ENCODE assay signal across 8 cellular contexts in the genomic region with DNA sequence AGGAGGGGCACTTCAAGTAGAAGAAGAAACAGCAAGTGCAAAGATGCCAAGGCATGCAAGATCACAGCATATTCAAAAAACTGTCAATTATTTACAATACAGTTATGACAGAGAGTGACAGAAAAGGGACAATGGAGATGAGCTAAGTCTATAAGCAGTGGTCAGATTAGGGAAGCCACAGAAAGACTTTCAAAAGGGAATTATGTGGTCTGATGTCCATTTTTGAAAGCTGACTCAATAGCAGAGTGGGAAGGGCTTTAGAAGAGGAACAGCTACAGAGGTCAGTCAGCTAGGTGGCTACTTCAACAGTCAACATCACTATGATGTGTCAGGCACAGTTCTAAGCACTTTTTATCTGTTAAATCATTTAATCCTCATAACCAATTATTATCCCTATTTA. TPM values are rescaled to one million over a fixed set of nuclear protein-coding genes. Genes with fewer than 3 reads are reported as not detected.
DNase-seq lines count a peak whose midpoint lies in the region; ATAC-seq and TF ChIP-seq lines count a peak whose summit lies in the region.

No MANE protein-coding gene starts in this region.

- H3K27ac ChIP-seq in hepatocyte, result no peak overlapping the region

- no peaks in the 10 kb centered on the region for H3K4me1 ChIP-seq in hepatocyte (ENCODE audit: insufficient read depth)

- no peaks in the 10 kb centered on the region for H3K36me3 ChIP-seq in hepatocyte (replicated peaks; ENCODE audit: insufficient read depth, low read depth)

- H2AFZ ChIP-seq in hepatocyte, result no peak overlapping the region

- H3K27me3 ChIP-seq in hepatocyte, result no peaks in the 10 kb centered on the region

- no peak overlapping the region for H3K4me2 ChIP-seq in hepatocyte

- DNase-seq in Caki2 (ENCODE audit: low read depth), result peak; percentile 77
- DNase-seq in epithelial cell of proximal tubule (ENCODE audit: low read depth), result peak; percentile 15
- DNase-seq in NCI-H446 (lab: John Stamatoyannopoulos, UW), result no peak
- DNase-seq in hepatocyte (ENCODE audit: low spot score), result no peak
- no peak for DNase-seq in germinal center (ENCODE audit: low spot score)
- no peak for DNase-seq in stimulated activated CD8-positive, alpha-beta memory T cell treated with anti-CD3 and anti-CD28 coated beads, Interleukin-4, amount 100 ng/mL, for 48 hours

- no peaks in the 10 kb centered on the region for H3K79me2 ChIP-seq in hepatocyte

- TF ChIP-seq CTCF in epithelial cell of proximal tubule (conservative IDR thresholded peaks at IDR 0.05; ENCODE audit: low read depth, low read length) (no peak), hepatocyte (IDR thresholded peaks at IDR 0.05; ENCODE audit: poor library complexity) (no peak)

- in situ Hi-C loops in Caki2 (cut with HindIII; ENCODE audit: low pct_unique_long_range_greater_than_20kb, low sequenced_read_pairs), result no loop called here

- no peaks in the 10 kb centered on the region for H3K9me2 ChIP-seq in hepatocyte (replicated peaks; ENCODE audit: insufficient read depth)

- ATAC-seq in GM19463 (IDR thresholded peaks at IDR 0.05; ENCODE audit: unreplicated experiment), result peak; percentile 90
- ATAC-seq in HG03520 (IDR thresholded peaks at IDR 0.05; ENCODE audit: unreplicated experiment), result peak; percentile 62

- H3K4me3 ChIP-seq in epithelial cell of proximal tubule (ENCODE audit: low read depth, low read length) (no peak overlapping the region), hepatocyte (no peak overlapping the region)

- H4K20me1 ChIP-seq in hepatocyte (ENCODE audit: insufficient read depth, poor library complexity, severe bottlenecking), result no peaks in the 10 kb centered on the region

- no peaks in the 10 kb centered on the region for H3K9me3 ChIP-seq in hepatocyte (ENCODE audit: low read depth)

RNA-seq across cellular contexts. Expression of a gene that starts 45.2 kb away (rescaled TPM):
- 0.41 and 1.1 TPM in 2 replicates for total RNA-seq in Caki2 (2014; rRNA removed; shearing (Covaris generic); ENCODE audit: low replicate concordance)
- total RNA-seq in epithelial cell of proximal tubule (27.9 and 63.7 TPM in 2 replicates), hepatocyte (3.0 and 3.2 TPM in 2 replicates)
- 3.1 and 5.2 TPM in 2 replicates for polyA plus RNA-seq in hepatocyte

Comparison
In these comparisons a context has a peak if more than half of its experiments do, and no peak if none do; other contexts are left out.
1. DNase-seq: peak in Caki2 (single experiment) and epithelial cell of proximal tubule (single experiment); none in NCI-H446 (0 of 2), hepatocyte (single experiment), germinal center (single experiment) and stimulated activated CD8-positive, alpha-beta memory T cell treated with anti-CD3 and anti-CD28 coated beads, Interleukin-4, amount 100 ng/mL, for 48 hours (single experiment).